Comparison of ENCODE assay signal across 1 cellular context in the genomic region with DNA sequence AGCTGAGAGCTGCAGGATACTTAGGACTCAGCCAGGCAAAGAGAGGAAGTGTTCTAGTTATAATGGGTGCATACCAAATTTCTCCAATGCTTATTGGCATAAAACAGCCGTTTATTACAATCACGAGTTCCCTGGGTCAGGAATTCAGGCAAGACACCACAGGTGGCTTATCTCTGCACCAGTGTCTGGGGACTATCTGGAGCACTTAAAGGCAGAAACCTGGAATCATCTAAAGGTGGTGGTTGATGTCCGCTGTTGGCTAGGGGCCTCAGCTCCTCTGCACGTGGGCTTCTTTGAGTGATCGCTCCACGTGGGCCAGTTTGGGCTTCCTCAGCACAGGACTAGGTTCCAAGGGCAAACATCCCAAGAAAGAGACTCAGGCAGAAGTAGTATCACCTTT.
TF ChIP-seq lines count a peak whose summit lies in the region.

No MANE protein-coding gene starts in this region.

TF ChIP-seq in K562, 482 proteins besides CTCF, POLR2A, EP300 and RAD21 (continued from another document):
- no peak for TF ChIP-seq PBX2 (CRISPR knock-in tag; IDR thresholded peaks at IDR 0.05; ENCODE audit: low read depth)
- no peak for TF ChIP-seq PBX2 (tag; conservative IDR thresholded peaks at IDR 0.05; ENCODE audit: low read depth)
- TF ChIP-seq TAL1 (IDR thresholded peaks at IDR 0.05): 0 out of 2 replicates have a peak, but pooled peaks have one; percentile 10
- TF ChIP-seq CBFA2T2 (conservative IDR thresholded peaks at IDR 0.05): peak; percentile 57
- peak; percentile 41; the same call in 1 of the 2 replicates for TF ChIP-seq TCF3 (CRISPR knock-in tag; IDR thresholded peaks at IDR 0.05)
- 0 out of 2 replicates have a peak, but pooled peaks have one; percentile 14 for TF ChIP-seq ZEB2 (IDR thresholded peaks at IDR 0.05)
- no peak for TF ChIP-seq ZNF518B (CRISPR knock-in tag; IDR thresholded peaks at IDR 0.05)
- peak; percentile 36; the same call in 1 of the 2 replicates for TF ChIP-seq TEAD4 (IDR thresholded peaks at IDR 0.05; ENCODE audit: low read length)
- no peak for TF ChIP-seq TEAD4 (CRISPR knock-in tag; IDR thresholded peaks at IDR 0.05; ENCODE audit: borderline replicate concordance)
- no peak for TF ChIP-seq TCFL5 (CRISPR knock-in tag; conservative IDR thresholded peaks at IDR 0.05)
- peak in 1 of 2 experiments; percentile 14 for TF ChIP-seq E2F6 (IDR thresholded peaks at IDR 0.05; ENCODE audit: borderline replicate concordance in 1 of 2, extremely low read depth in 1 of 2, insufficient read depth in 1 of 2, insufficient read length in 1 of 2, low read depth in 1 of 2, low read length in 1 of 2, poor library complexity in 1 of 2, severe bottlenecking in 1 of 2)
- TF ChIP-seq CTBP1 (IDR thresholded peaks at IDR 0.05; ENCODE audit: borderline replicate concordance): peak; percentile 34; the same call in 1 of the 2 replicates
